In the genomic region with DNA sequence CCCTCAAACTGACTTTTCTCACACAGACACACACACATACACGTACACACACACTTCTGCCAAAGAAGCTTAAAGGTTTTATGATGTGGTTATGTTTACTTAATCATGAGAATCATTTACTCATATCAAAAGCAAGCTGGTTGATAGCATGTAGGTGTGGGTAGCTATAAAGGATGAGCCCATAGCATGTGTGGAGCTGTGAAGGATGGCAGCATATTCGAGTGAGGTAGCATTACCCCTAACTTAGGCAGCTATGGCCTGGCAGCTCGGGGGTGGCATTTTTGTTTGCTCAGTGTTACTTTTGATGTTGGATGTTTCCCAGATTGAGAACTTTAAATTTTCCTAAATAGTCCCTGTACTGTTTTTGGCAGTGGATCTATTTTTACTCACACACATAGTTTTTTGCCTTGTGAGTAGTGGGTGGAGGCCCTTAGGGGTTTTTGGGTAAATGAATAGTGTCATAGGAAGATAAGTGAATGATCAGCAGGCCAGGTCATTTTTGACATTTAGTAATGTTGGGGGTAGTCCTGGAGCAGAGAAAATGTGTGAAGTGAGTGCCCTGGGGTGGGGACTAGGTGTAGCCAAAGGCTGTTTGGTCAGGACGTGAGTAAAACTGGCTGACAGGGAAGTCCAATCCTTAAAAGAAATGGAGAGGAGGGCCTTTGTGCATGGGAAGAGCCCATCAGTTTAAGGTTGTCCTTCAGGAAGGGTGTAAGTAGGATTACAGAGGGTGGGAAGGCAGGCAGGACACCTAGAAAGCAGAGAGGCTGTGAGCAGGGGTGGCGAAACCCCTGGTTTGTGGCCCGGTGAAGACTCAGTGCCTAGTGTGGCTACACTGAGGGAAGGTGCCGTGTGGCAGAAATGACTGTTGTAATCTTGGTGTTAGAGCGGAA, we compare ENCODE assay signal across 1 cellular context.
TF ChIP-seq lines count a peak whose summit lies in the region.

No MANE protein-coding gene starts in this region.

TF ChIP-seq in IMR-90, 13 proteins besides CTCF, POLR2A, EP300 and RAD21:
- no peak for TF ChIP-seq CEBPB (IDR thresholded peaks at IDR 0.05; ENCODE audit: low read depth, low read length)
- TF ChIP-seq NFE2L2 (IDR thresholded peaks at IDR 0.05; ENCODE audit: low read depth, low read length): no peak
- no peak for TF ChIP-seq MAZ (IDR thresholded peaks at IDR 0.05; ENCODE audit: borderline replicate concordance, low read depth, low read length)
- no peak for TF ChIP-seq MXI1 (IDR thresholded peaks at IDR 0.05; ENCODE audit: borderline replicate concordance, low read depth, low read length)
- TF ChIP-seq RCOR1 (IDR thresholded peaks at IDR 0.05; ENCODE audit: insufficient replicate concordance, low read length): no peak
- no peak for TF ChIP-seq SMC3 (IDR thresholded peaks at IDR 0.05; ENCODE audit: low read depth, low read length)
- TF ChIP-seq, protein P1, sequence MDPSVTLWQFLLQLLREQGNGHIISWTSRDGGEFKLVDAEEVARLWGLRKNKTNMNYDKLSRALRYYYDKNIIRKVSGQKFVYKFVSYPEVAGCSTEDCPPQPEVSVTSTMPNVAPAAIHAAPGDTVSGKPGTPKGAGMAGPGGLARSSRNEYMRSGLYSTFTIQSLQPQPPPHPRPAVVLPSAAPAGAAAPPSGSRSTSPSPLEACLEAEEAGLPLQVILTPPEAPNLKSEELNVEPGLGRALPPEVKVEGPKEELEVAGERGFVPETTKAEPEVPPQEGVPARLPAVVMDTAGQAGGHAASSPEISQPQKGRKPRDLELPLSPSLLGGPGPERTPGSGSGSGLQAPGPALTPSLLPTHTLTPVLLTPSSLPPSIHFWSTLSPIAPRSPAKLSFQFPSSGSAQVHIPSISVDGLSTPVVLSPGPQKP (IDR thresholded peaks at IDR 0.05; ENCODE audit: borderline replicate concordance, low read depth, low read length): no peak
- TF ChIP-seq, protein P2, sequence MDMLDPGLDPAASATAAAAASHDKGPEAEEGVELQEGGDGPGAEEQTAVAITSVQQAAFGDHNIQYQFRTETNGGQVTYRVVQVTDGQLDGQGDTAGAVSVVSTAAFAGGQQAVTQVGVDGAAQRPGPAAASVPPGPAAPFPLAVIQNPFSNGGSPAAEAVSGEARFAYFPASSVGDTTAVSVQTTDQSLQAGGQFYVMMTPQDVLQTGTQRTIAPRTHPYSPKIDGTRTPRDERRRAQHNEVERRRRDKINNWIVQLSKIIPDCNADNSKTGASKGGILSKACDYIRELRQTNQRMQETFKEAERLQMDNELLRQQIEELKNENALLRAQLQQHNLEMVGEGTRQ (IDR thresholded peaks at IDR 0.05; ENCODE audit: low read depth, low read length): no peak
- TF ChIP-seq FOS (IDR thresholded peaks at IDR 0.05; ENCODE audit: low read depth, low read length): no peak
- no peak for TF ChIP-seq RFX5 (IDR thresholded peaks at IDR 0.05; ENCODE audit: low read depth, low read length)
- no peak for TF ChIP-seq CHD1 (IDR thresholded peaks at IDR 0.05; ENCODE audit: low read depth, low read length)
- no peak for TF ChIP-seq MAFK (IDR thresholded peaks at IDR 0.05; ENCODE audit: low read depth, low read length)
- no peak for TF ChIP-seq BHLHE40 (IDR thresholded peaks at IDR 0.05; ENCODE audit: low read depth, low read length)
TF ChIP-seq in IMR-90: peak in this region for 0.
